In genomic region chr10:78964952-78965633, GRCh38 we compare ENCODE assay signal across 1 cellular context.
TF ChIP-seq lines count a peak whose summit lies in the region.

No MANE protein-coding gene starts in this region.

TF ChIP-seq in HepG2, 621 proteins besides CTCF, POLR2A, EP300 and RAD21 (continued from another document and continues in another):
- TF ChIP-seq IKZF5 (CRISPR knock-in tag; IDR thresholded peaks at IDR 0.05): peak; percentile 91
- TF ChIP-seq ZGPAT (CRISPR knock-in tag; IDR thresholded peaks at IDR 0.05): peak; percentile 93
- peak; percentile 88 for TF ChIP-seq CCDC6 (CRISPR knock-in tag; IDR thresholded peaks at IDR 0.05)
- peak; percentile 97 for TF ChIP-seq RXRA (CRISPR knock-in tag; IDR thresholded peaks at IDR 0.05)
- TF ChIP-seq TRIM22 (IDR thresholded peaks at IDR 0.05): no peak
- TF ChIP-seq ZNF224 (CRISPR knock-in tag; IDR thresholded peaks at IDR 0.05): 0 out of 2 replicates have a peak, but pooled peaks have one; percentile 41
- peak; percentile 11 for TF ChIP-seq ZFP36 (IDR thresholded peaks at IDR 0.05; ENCODE audit: borderline replicate concordance, low read depth, low read length, partially characterized antibody)
- no peak for TF ChIP-seq PHB2 (IDR thresholded peaks at IDR 0.05; ENCODE audit: partially characterized antibody)
- peak; percentile 72; the same call in 1 of the 2 replicates for TF ChIP-seq ATF2 (CRISPR knock-in tag; IDR thresholded peaks at IDR 0.05)
- peak; percentile 85; the same call in 1 of the 2 replicates for TF ChIP-seq ZMAT3 (CRISPR knock-in tag; conservative IDR thresholded peaks at IDR 0.05)
- TF ChIP-seq ZNF552 (CRISPR knock-in tag; IDR thresholded peaks at IDR 0.05; ENCODE audit: borderline replicate concordance): no peak; the same call in 1 of the 2 replicates
- peak; percentile 93; the same call in 1 of the 2 replicates for TF ChIP-seq ZNF556 (CRISPR knock-in tag; IDR thresholded peaks at IDR 0.05; ENCODE audit: borderline replicate concordance)
- TF ChIP-seq ZNF292 (CRISPR knock-in tag; IDR thresholded peaks at IDR 0.05; ENCODE audit: borderline replicate concordance, low read depth): peak; percentile 100
- no peak for TF ChIP-seq ZNF136 (CRISPR knock-in tag; IDR thresholded peaks at IDR 0.05; ENCODE audit: low read depth)
- TF ChIP-seq MEF2D (CRISPR knock-in tag; IDR thresholded peaks at IDR 0.05): peak; percentile 81
- TF ChIP-seq TRAFD1 (CRISPR knock-in tag; IDR thresholded peaks at IDR 0.05; ENCODE audit: borderline replicate concordance): 0 out of 2 replicates have a peak, but pooled peaks have one; percentile 67
- TF ChIP-seq ZHX1 (CRISPR knock-in tag; IDR thresholded peaks at IDR 0.05; ENCODE audit: low read depth): peak; percentile 71; the same call in 1 of the 2 replicates
- TF ChIP-seq SSRP1 (CRISPR knock-in tag; IDR thresholded peaks at IDR 0.05): no peak
- TF ChIP-seq HMG20A (CRISPR knock-in tag; IDR thresholded peaks at IDR 0.05; ENCODE audit: borderline replicate concordance): peak; percentile 86
- TF ChIP-seq ZNF282 (IDR thresholded peaks at IDR 0.05; ENCODE audit: partially characterized antibody): no peak
- peak; percentile 95; the same call in 1 of the 2 replicates for TF ChIP-seq ZNF788 (CRISPR knock-in tag; IDR thresholded peaks at IDR 0.05; ENCODE audit: borderline replicate concordance)
- peak; percentile 46; the same call in 1 of the 2 replicates for TF ChIP-seq ZNF362 (CRISPR knock-in tag; IDR thresholded peaks at IDR 0.05; ENCODE audit: borderline replicate concordance)
- TF ChIP-seq NFKB2 (CRISPR knock-in tag; IDR thresholded peaks at IDR 0.05; ENCODE audit: borderline replicate concordance): peak; percentile 71; the same call in 1 of the 2 replicates
- TF ChIP-seq ZNF460 (CRISPR knock-in tag; IDR thresholded peaks at IDR 0.05; ENCODE audit: borderline replicate concordance): peak; percentile 76; the same call in 1 of the 2 replicates
- peak; percentile 50; the same call in 1 of the 2 replicates for TF ChIP-seq KDM4B (CRISPR knock-in tag; IDR thresholded peaks at IDR 0.05)
- no peak for TF ChIP-seq JDP2 (CRISPR knock-in tag; IDR thresholded peaks at IDR 0.05; ENCODE audit: borderline replicate concordance)
- peak; percentile 54; the same call in 1 of the 2 replicates for TF ChIP-seq ZNF280B (CRISPR knock-in tag; IDR thresholded peaks at IDR 0.05; ENCODE audit: borderline replicate concordance)
- no peak; the same call in 1 of the 2 replicates for TF ChIP-seq ZNF782 (CRISPR knock-in tag; IDR thresholded peaks at IDR 0.05; ENCODE audit: borderline replicate concordance)
- no peak for TF ChIP-seq ZNF672 (CRISPR knock-in tag; IDR thresholded peaks at IDR 0.05)
- TF ChIP-seq ZFP1 (CRISPR knock-in tag; IDR thresholded peaks at IDR 0.05): peak; percentile 73
- TF ChIP-seq GATAD1 (CRISPR knock-in tag; IDR thresholded peaks at IDR 0.05): peak; percentile 57
- TF ChIP-seq ATF5 (CRISPR knock-in tag; IDR thresholded peaks at IDR 0.05; ENCODE audit: low read depth): no peak
- peak; percentile 96 for TF ChIP-seq XRCC5 (optimal IDR thresholded peaks at IDR 0.05; ENCODE audit: low read length)
- TF ChIP-seq MAFF (IDR thresholded peaks at IDR 0.05; ENCODE audit: low read depth, low read length): peak; percentile 73
- TF ChIP-seq DPF2 (CRISPR knock-in tag; IDR thresholded peaks at IDR 0.05; ENCODE audit: borderline replicate concordance, low read depth): peak; percentile 75
- peak; percentile 61; the same call in 1 of the 2 replicates for TF ChIP-seq ATF7-NPFF (CRISPR knock-in tag; IDR thresholded peaks at IDR 0.05; ENCODE audit: low read depth)
- TF ChIP-seq FOSL2 (CRISPR knock-in tag; IDR thresholded peaks at IDR 0.05): peak; percentile 95
- peak; percentile 68 for TF ChIP-seq ZNF792 (CRISPR knock-in tag; IDR thresholded peaks at IDR 0.05)
- TF ChIP-seq SMAD3 (CRISPR knock-in tag; IDR thresholded peaks at IDR 0.05): peak; percentile 92
- TF ChIP-seq TEAD3 (CRISPR knock-in tag; optimal IDR thresholded peaks at IDR 0.05; ENCODE audit: borderline replicate concordance): peak; percentile 74
- TF ChIP-seq NFATC3 (CRISPR knock-in tag; IDR thresholded peaks at IDR 0.05): 0 out of 2 replicates have a peak, but pooled peaks have one; percentile 24
- 0 out of 2 replicates have a peak, but pooled peaks have one; percentile 40 for TF ChIP-seq DNMT1 (CRISPR knock-in tag; IDR thresholded peaks at IDR 0.05)
- peak; percentile 29 for TF ChIP-seq PHF8 (CRISPR knock-in tag; IDR thresholded peaks at IDR 0.05)
- no peak for TF ChIP-seq KLF9 (CRISPR knock-in tag; IDR thresholded peaks at IDR 0.05; ENCODE audit: low read depth)
- peak; percentile 37 to 75; a peak in 3 of 4 replicates for TF ChIP-seq MAFK (conservative IDR thresholded peaks at IDR 0.05 in 1 of 2, IDR thresholded peaks at IDR 0.05 in 1 of 2; ENCODE audit: low read length in 2 of 2)
- peak; percentile 85; the same call in 1 of the 2 replicates for TF ChIP-seq HOXA3 (CRISPR knock-in tag; IDR thresholded peaks at IDR 0.05)
- 0 out of 2 replicates have a peak, but pooled peaks have one; percentile 56 for TF ChIP-seq ATF6 (CRISPR knock-in tag; conservative IDR thresholded peaks at IDR 0.05)
- TF ChIP-seq MXD1 (CRISPR knock-in tag; IDR thresholded peaks at IDR 0.05): peak; percentile 9; the same call in 1 of the 2 replicates
- TF ChIP-seq ZNF317 (CRISPR knock-in tag; IDR thresholded peaks at IDR 0.05): 0 out of 2 replicates have a peak, but pooled peaks have one; percentile 36
